8 cellular contexts compared by ENCODE assay signal in the genomic region with DNA sequence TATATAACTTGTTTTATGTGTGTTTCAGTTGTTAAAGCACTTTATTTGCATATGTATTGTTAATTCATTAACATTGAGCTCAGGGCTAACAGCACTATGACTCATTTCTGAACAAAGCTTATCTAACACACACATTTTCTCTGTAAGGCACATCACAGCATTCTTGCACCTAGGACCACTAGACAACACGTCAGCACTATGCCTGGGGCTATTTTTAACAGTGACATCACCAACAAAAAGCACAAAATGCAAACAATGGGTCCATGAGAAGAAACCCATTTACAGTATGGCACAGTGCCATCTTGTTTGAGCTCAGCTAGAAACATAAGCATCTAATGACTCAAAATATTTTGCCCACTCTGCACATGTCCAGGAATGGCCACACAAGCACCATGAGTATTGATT.
DNase-seq lines count a peak whose midpoint lies in the region; ATAC-seq, FAIRE-seq and TF ChIP-seq lines count a peak whose summit lies in the region.

No MANE protein-coding gene starts in this region.

- H3K4me1 Mint-ChIP-seq in endothelial cell (ENCODE audit: unreplicated experiment): no peaks in the 10 kb centered on the region

- ATAC-seq in GM18498 (IDR thresholded peaks at IDR 0.05; ENCODE audit: unreplicated experiment): peak; percentile 92
- peak; percentile 97 for ATAC-seq in GM21447 (IDR thresholded peaks at IDR 0.05; ENCODE audit: unreplicated experiment)
- ATAC-seq in HG03439 (IDR thresholded peaks at IDR 0.05; ENCODE audit: unreplicated experiment): peak; percentile 92

- no peak overlapping the region for H3K4me3 Mint-ChIP-seq in endothelial cell (ENCODE audit: unreplicated experiment)

- no peaks in the 10 kb centered on the region for H3K36me3 ChIP-seq in bronchial epithelial cell (ENCODE audit: control insufficient read depth, insufficient read depth, low read length)

- DNase-seq in bronchial epithelial cell (ENCODE audit: low read depth) (peak; percentile 99), mesenteric fat pad (ENCODE audit: low spot score) (no peak), HTR-8/SVneo (ENCODE audit: insufficient read length, low spot score) (no peak), NCI-H1092 treated with DMSO at 0.1 percent for 48 hours (lab: John Stamatoyannopoulos, UW) (no peak), endothelial cell (ENCODE audit: low spot score) (no peak)

- no peaks in the 10 kb centered on the region for H3K27me3 Mint-ChIP-seq in endothelial cell (ENCODE audit: unreplicated experiment)

- H3K36me3 Mint-ChIP-seq in endothelial cell (ENCODE audit: low read depth, unreplicated experiment): no peaks in the 10 kb centered on the region

- FAIRE-seq in bronchial epithelial cell (lab: Jason Lieb, UNC): no peak
- no peak for FAIRE-seq in HTR-8/SVneo (lab: Jason Lieb, UNC)

- H3K9me3 Mint-ChIP-seq in endothelial cell (ENCODE audit: unreplicated experiment): no peaks in the 10 kb centered on the region

- TF ChIP-seq CTCF in bronchial epithelial cell (IDR thresholded peaks at IDR 0.05; ENCODE audit: insufficient read depth, low read length, severe bottlenecking) (no peak), endothelial cell (IDR thresholded peaks at IDR 0.05; ENCODE audit: unreplicated experiment) (no peak)

- H3K27ac Mint-ChIP-seq in endothelial cell (ENCODE audit: unreplicated experiment): no peak overlapping the region

- H3K27me3 ChIP-seq in bronchial epithelial cell (ENCODE audit: control insufficient read depth, insufficient read depth, low read length): no peaks in the 10 kb centered on the region

- H3K4me3 ChIP-seq in bronchial epithelial cell (ENCODE audit: low read depth, low read length): no peak overlapping the region
